Comparison of ENCODE assay signal across 8 cellular contexts in the genomic region with DNA sequence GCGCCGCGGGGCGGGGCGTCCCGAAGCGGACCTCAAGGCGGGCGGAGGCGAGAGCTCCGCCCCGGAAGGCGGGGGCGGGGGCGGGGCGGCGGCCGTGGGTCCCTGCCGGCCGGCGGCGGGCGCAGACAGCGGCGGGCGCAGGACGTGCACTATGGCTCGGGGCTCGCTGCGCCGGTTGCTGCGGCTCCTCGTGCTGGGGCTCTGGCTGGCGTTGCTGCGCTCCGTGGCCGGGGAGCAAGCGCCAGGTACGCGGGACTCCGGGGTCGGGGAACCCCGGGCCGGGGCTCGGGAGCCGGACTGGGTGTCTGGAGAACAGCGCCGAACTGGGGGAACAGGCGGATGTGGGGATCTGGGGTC. TPM values are rescaled to one million over a fixed set of nuclear protein-coding genes. Genes with fewer than 3 reads are reported as not detected.
DNase-seq lines count a peak whose midpoint lies in the region; ATAC-seq and TF ChIP-seq lines count a peak whose summit lies in the region.

A gene with protein sequence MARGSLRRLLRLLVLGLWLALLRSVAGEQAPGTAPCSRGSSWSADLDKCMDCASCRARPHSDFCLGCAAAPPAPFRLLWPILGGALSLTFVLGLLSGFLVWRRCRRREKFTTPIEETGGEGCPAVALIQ (plus strand): TSS at position 122 of the 357 bp plus-strand sequence. CDS start 30 bp downstream, at position 152.

- H3K27me3 ChIP-seq in IMR-90 (ENCODE audit: control insufficient read depth, insufficient read depth, low read length), result no peaks in the 10 kb centered on the region; the same call in 1 of the 2 replicates
- no peaks in the 10 kb centered on the region for H3K27me3 ChIP-seq in prostate gland (replicated peaks; ENCODE audit: insufficient read depth)

- TF ChIP-seq RAD21 in IMR-90 (IDR thresholded peaks at IDR 0.05; ENCODE audit: low read length), result no peak

- BruUV-seq in IMR-90 (replicated peaks; lab: Mats Ljungman, UMichigan), result no TSS peak

- peak within 1 kb of the TSS; percentile 94 for H3K9ac ChIP-seq in IMR-90 (ENCODE audit: low read depth, low read length)

- 0% methylated on average over 9 of the region's 49 CpGs; no CpG with 5 or more reads in 1 of the 2 experiments for WGBS in IMR-90 (ENCODE audit: extremely low coverage in 2 of 2, insufficient read length in 1 of 2), 2 experiments
- under 1% methylated on average over 38 of the region's 49 CpGs for WGBS in prostate gland

- H3K18ac ChIP-seq in IMR-90 (ENCODE audit: low read depth, low read length), result peak within 1 kb of the TSS; percentile 83

- peak within 1 kb of the TSS; percentile 96 for H2AFZ ChIP-seq in IMR-90 (replicated peaks; ENCODE audit: low read length, poor library complexity)

- peak; percentile 11 for ATAC-seq in IMR-90 (ENCODE audit: low read depth)
- peak; percentile 5 to 26 (median 12) for ATAC-seq in T-cell (replicated peaks in 1 of 4)
- ATAC-seq in left cardiac atrium, result peak; percentile 22 to 54
- ATAC-seq in GM18907 (IDR thresholded peaks at IDR 0.05; ENCODE audit: unreplicated experiment), result no peak
- ATAC-seq in HG03378 (IDR thresholded peaks at IDR 0.05; ENCODE audit: unreplicated experiment), result no peak

- TF ChIP-seq POLR2A in IMR-90 (IDR thresholded peaks at IDR 0.05; ENCODE audit: low read depth, low read length), result peak; percentile 98
- peak; percentile 87 for TF ChIP-seq POLR2A in prostate gland (IDR thresholded peaks at IDR 0.05)

- peak within 1 kb of the TSS; percentile 99 for H3K4me2 ChIP-seq in IMR-90 (ENCODE audit: low read depth, low read length)

- H3K27me3 Mint-ChIP-seq in T-cell, result peaks cover 0 to 7% of the 10 kb centered on the region in 2 donors

- H3K4me3 ChIP-seq in IMR-90 (ENCODE audit: insufficient read depth, low read depth, low read length) (peak within 1 kb of the TSS; percentile 77), prostate gland (peak within 1 kb of the TSS; percentile 48 to 54)

- TF ChIP-seq CTCF in IMR-90 (conservative IDR thresholded peaks at IDR 0.05; ENCODE audit: low read depth, low read length) (no peak), prostate gland (IDR thresholded peaks at IDR 0.05) (peak in 2 of 4 experiments; percentile 25 to 39)

- peak within 1 kb of the TSS; percentile 89 to 99 for H3K27ac Mint-ChIP-seq in T-cell

- dilution Hi-C loops in IMR-90 (cut with HindIII; ENCODE audit: low sequenced_read_pairs, unreplicated experiment), result no loop called here

- in situ Hi-C loops in IMR-90 (cut with MboI; ENCODE audit: low sequenced_read_pairs), result no loop called here

- H3K4me1 Mint-ChIP-seq in T-cell, result peaks cover 38 to 53% (median 44%) of the 10 kb centered on the region in 3 donors

- peak within 1 kb of the TSS; percentile 91 for H2BK120ac ChIP-seq in IMR-90 (ENCODE audit: low read depth, low read length)

- peak within 1 kb of the TSS; percentile 74 to 99 for H4K8ac ChIP-seq in IMR-90 (ENCODE audit: low read depth in 2 of 2, low read length in 2 of 2)

- peaks cover 3% of the 10 kb centered on the region for H3K36me3 Mint-ChIP-seq in T-cell

- no peaks in the 10 kb centered on the region for H3K9me1 ChIP-seq in IMR-90 (ENCODE audit: insufficient read depth, low read length)

- CTCF ChIA-PET in IMR-90 (lab: Yijun Ruan, JAX), result interaction anchor here (0.5 to 2.7 kb wide), 2 partner anchors 11 to 1153 kb away, joined by 8 to 12 read pairs; no protein-coding TSS in a partner anchor
- CTCF ChIA-PET in T-cell (lab: Charles Lee), result interaction anchor here in 1 of 2 donors (0.6 to 1.4 kb wide), 5 partner anchors 8 to 113 kb away, joined by 3 to 8 read pairs (median 3); no protein-coding TSS in a partner anchor

- peak within 1 kb of the TSS; percentile 76 for H4K5ac ChIP-seq in IMR-90 (ENCODE audit: low read depth, low read length)

- H3K4me1 ChIP-seq in IMR-90 (ENCODE audit: control insufficient read depth, insufficient read depth, low read length) (peaks cover 11% of the 10 kb centered on the region), prostate gland (replicated peaks) (peaks cover 21% of the 10 kb centered on the region)

- peak within 1 kb of the TSS; percentile 99 for H2BK5ac ChIP-seq in IMR-90 (ENCODE audit: low read depth, low read length, poor library complexity, severe bottlenecking)

- H2AK5ac ChIP-seq in IMR-90 (ENCODE audit: low read depth, low read length), result peak within 1 kb of the TSS; percentile 93

- H3K56ac ChIP-seq in IMR-90 (ENCODE audit: extremely low read depth, insufficient read depth, low read length), result peak within 1 kb of the TSS; percentile 100

- peak within 1 kb of the TSS; percentile 95; the same call in 1 of the 2 replicates for H2BK20ac ChIP-seq in IMR-90 (ENCODE audit: low read depth, low read length)

- H3K27ac ChIP-seq in IMR-90 (ENCODE audit: insufficient read depth, low read length), result peak within 1 kb of the TSS; percentile 97
- H3K27ac ChIP-seq in prostate gland, result peak within 1 kb of the TSS; percentile 89 to 94

- peak within 1 kb of the TSS; percentile 100 for H3K23ac ChIP-seq in IMR-90 (ENCODE audit: low read depth, low read length)

- POLR2A ChIA-PET in IMR-90 (lab: Charles Lee; ENCODE audit: unreplicated experiment) (interaction anchor here (0.5 to 0.7 kb wide), 6 partner anchors 10 to 496 kb away, joined by 3 to 13 read pairs (median 6); no protein-coding TSS in a partner anchor), T-cell (lab: Charles Lee) (no interaction called here)

- intact Hi-C loops in IMR-90 (cut with micrococcal nuclease), result no loop called here
- intact Hi-C loops in left cardiac atrium (cut with DNase I), result no loop called here
- intact Hi-C loops in prostate gland (cut with DNase I), result no loop called here

- H3K4ac ChIP-seq in IMR-90 (ENCODE audit: low read depth, low read length), result peak within 1 kb of the TSS; percentile 99

- peak within 1 kb of the TSS; percentile 98 for H4K91ac ChIP-seq in IMR-90 (ENCODE audit: insufficient read depth, low read depth, low read length)

- peak within 1 kb of the TSS; percentile 99 for H2AK9ac ChIP-seq in IMR-90 (replicated peaks; ENCODE audit: low read depth, low read length, poor library complexity)

- no peaks in the 10 kb centered on the region for H3K9me3 Mint-ChIP-seq in T-cell

- H3K36me3 ChIP-seq in IMR-90 (ENCODE audit: control insufficient read depth, insufficient read depth, low read length) (peaks cover 11% of the 10 kb centered on the region), prostate gland (no peaks in the 10 kb centered on the region)

- peak within 1 kb of the TSS; percentile 78; the same call in 1 of the 3 replicates for H2BK15ac ChIP-seq in IMR-90 (ENCODE audit: low read depth, low read length)

- DNase-seq in GDM1 (lab: John Stamatoyannopoulos, UW), result peak; percentile 76
- DNase-seq in IMR-90, result peak; percentile 68
- DNase-seq in T-cell, result peak in 30 of 34 experiments; percentile 18 to 65 (median 41)
- peak in 32 of 58 donors; percentile 6 to 59 (median 26) for DNase-seq in anterior cingulate cortex (lab: John Stamatoyannopoulos, UW)
- peak; percentile 84 for DNase-seq in left cardiac atrium
- DNase-seq in prostate gland (ENCODE audit: low spot score), result peak; percentile 63

- H4K20me1 ChIP-seq in IMR-90 (ENCODE audit: insufficient read depth, low read length), result peaks cover 31% of the 10 kb centered on the region

- H3K4me3 Mint-ChIP-seq in T-cell, result peak within 1 kb of the TSS; percentile 80 to 91 (median 83)

- H3K79me1 ChIP-seq in IMR-90 (ENCODE audit: low read depth in 1 of 2, low read length in 2 of 2), result peaks cover 0 to 27% of the 10 kb centered on the region in 2 experiments; a peak in 2 of 4 replicates

- no peaks in the 10 kb centered on the region for H3K9me3 ChIP-seq in IMR-90 (ENCODE audit: control insufficient read depth, insufficient read depth, low read length)
- no peaks in the 10 kb centered on the region for H3K9me3 ChIP-seq in prostate gland

- H3K14ac ChIP-seq in IMR-90 (replicated peaks; ENCODE audit: low read depth, low read length), result peak within 1 kb of the TSS; percentile 99

TF ChIP-seq in IMR-90, 13 proteins besides CTCF, POLR2A, EP300 and RAD21 (continues in another document):
- no peak for TF ChIP-seq NFE2L2 (IDR thresholded peaks at IDR 0.05; ENCODE audit: low read depth, low read length)
- TF ChIP-seq CEBPB (IDR thresholded peaks at IDR 0.05; ENCODE audit: low read depth, low read length), result no peak
- peak; percentile 64; the same call in 1 of the 2 replicates for TF ChIP-seq CHD1 (IDR thresholded peaks at IDR 0.05; ENCODE audit: low read depth, low read length)
- TF ChIP-seq RFX5 (IDR thresholded peaks at IDR 0.05; ENCODE audit: low read depth, low read length), result no peak
- TF ChIP-seq, protein P1, sequence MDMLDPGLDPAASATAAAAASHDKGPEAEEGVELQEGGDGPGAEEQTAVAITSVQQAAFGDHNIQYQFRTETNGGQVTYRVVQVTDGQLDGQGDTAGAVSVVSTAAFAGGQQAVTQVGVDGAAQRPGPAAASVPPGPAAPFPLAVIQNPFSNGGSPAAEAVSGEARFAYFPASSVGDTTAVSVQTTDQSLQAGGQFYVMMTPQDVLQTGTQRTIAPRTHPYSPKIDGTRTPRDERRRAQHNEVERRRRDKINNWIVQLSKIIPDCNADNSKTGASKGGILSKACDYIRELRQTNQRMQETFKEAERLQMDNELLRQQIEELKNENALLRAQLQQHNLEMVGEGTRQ (IDR thresholded peaks at IDR 0.05; ENCODE audit: low read depth, low read length), result no peak
- TF ChIP-seq RCOR1 (IDR thresholded peaks at IDR 0.05; ENCODE audit: insufficient replicate concordance, low read length), result no peak
- TF ChIP-seq SMC3 (IDR thresholded peaks at IDR 0.05; ENCODE audit: low read depth, low read length), result no peak
- TF ChIP-seq, protein P2, sequence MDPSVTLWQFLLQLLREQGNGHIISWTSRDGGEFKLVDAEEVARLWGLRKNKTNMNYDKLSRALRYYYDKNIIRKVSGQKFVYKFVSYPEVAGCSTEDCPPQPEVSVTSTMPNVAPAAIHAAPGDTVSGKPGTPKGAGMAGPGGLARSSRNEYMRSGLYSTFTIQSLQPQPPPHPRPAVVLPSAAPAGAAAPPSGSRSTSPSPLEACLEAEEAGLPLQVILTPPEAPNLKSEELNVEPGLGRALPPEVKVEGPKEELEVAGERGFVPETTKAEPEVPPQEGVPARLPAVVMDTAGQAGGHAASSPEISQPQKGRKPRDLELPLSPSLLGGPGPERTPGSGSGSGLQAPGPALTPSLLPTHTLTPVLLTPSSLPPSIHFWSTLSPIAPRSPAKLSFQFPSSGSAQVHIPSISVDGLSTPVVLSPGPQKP (IDR thresholded peaks at IDR 0.05; ENCODE audit: borderline replicate concordance, low read depth, low read length), result no peak
- TF ChIP-seq MAZ (IDR thresholded peaks at IDR 0.05; ENCODE audit: borderline replicate concordance, low read depth, low read length), result peak; percentile 63; the same call in 1 of the 2 replicates
- peak; percentile 29; the same call in 1 of the 2 replicates for TF ChIP-seq MXI1 (IDR thresholded peaks at IDR 0.05; ENCODE audit: borderline replicate concordance, low read depth, low read length)
- TF ChIP-seq FOS (IDR thresholded peaks at IDR 0.05; ENCODE audit: low read depth, low read length), result no peak

RNA-seq across cellular contexts. Expression of the gene that starts here (rescaled TPM):
- total RNA-seq in IMR-90 (2012; rRNA removed) (103 and 118 TPM in 2 replicates), T-cell (1 to 10 TPM in 4 of 5 donors, under 1 TPM in 1; 0.43 to 3.7 (median 2.5) TPM), left cardiac atrium (10 to 100 TPM; 24.3 to 72.4 TPM), prostate gland (10 to 100 TPM; 57.4 to 59.0 TPM)
- polyA plus RNA-seq in IMR-90 (2012; rRNA removed), result 304 and 346 TPM in 2 replicates
- polyA plus RNA-seq in IMR-90 (2012; cell fraction: cytosol; rRNA removed), result 521 and 602 TPM in 2 replicates
- 187 and 632 TPM in 2 replicates for polyA plus RNA-seq in IMR-90 (2012; cell fraction: nucleus; rRNA removed; ENCODE audit: low replicate concordance)

Comparison
In these comparisons a context has a peak if more than half of its experiments do, and no peak if none do; other contexts are left out.
1. RNA of the gene that starts here (total RNA-seq): 103 to 118 TPM in IMR-90, 24.3 to 72.4 TPM in left cardiac atrium and 57.4 to 59.0 TPM in prostate gland; 0.43 to 3.7 TPM in T-cell; every median in the first group is over 4 times any median in the second.
2. DNase-seq: peak in every context shown above with its lines; median percentile 84 in left cardiac atrium; 76 in GDM1; 68 in IMR-90; 63 in prostate gland; 41 in T-cell; 26 in anterior cingulate cortex.
3. ATAC-seq: peak in IMR-90 (single experiment), T-cell (4 of 4) and left cardiac atrium (2 of 2); none in GM18907 (single experiment) and HG03378 (single experiment).